In genomic region chr11:94793002-94793401, GRCh38 we compare ENCODE assay signal across 15 cellular contexts. TPM values are rescaled to one million over a fixed set of nuclear protein-coding genes. Genes with fewer than 3 reads are reported as not detected.
DNase-seq lines count a peak whose midpoint lies in the region; ATAC-seq and TF ChIP-seq lines count a peak whose summit lies in the region.
"Had no signal": no experiment of that assay in that cellular context is flagged by ENCODE, and none has a peak within 500 bp of the region (broad histone marks: within the 10 kb centered on the region; RNA-seq: fewer than 3 reads in every experiment).

No MANE protein-coding gene starts in this region.

- intact Hi-C loops in mucosa of descending colon (cut with DNase I, micrococcal nuclease), result no loop called here

- H3K4me1 Mint-ChIP-seq in progenitor cell of endocrine pancreas (ENCODE audit: low read depth), result peaks cover 21% of the 10 kb centered on the region

- H3K4me3 Mint-ChIP-seq in progenitor cell of endocrine pancreas (ENCODE audit: low read depth), result no peak overlapping the region

- peaks cover 4% of the 10 kb centered on the region for H3K9me3 Mint-ChIP-seq in progenitor cell of endocrine pancreas (ENCODE audit: low read depth)

- no peaks in the 10 kb centered on the region for H3K27me3 Mint-ChIP-seq in progenitor cell of endocrine pancreas

- TF ChIP-seq CTCF in AG10803 (conservative IDR thresholded peaks at IDR 0.05; ENCODE audit: low read length) (no peak), progenitor cell of endocrine pancreas (IDR thresholded peaks at IDR 0.05; ENCODE audit: unreplicated experiment) (no peak), GM20000 (IDR thresholded peaks at IDR 0.05; ENCODE audit: extremely low read depth, missing control alignments) (no peak), mucosa of descending colon (IDR thresholded peaks at IDR 0.05) (no peak)

- ATAC-seq in mucosa of descending colon (no peak), GM19395 (IDR thresholded peaks at IDR 0.05; ENCODE audit: unreplicated experiment) (no peak)

- peaks cover 5% of the 10 kb centered on the region for H3K4me1 ChIP-seq in mucosa of descending colon (ENCODE audit: low read depth)

- H3K36me3 ChIP-seq in mucosa of descending colon (ENCODE audit: low read depth), result no peaks in the 10 kb centered on the region
- H3K36me3 ChIP-seq: cardiac muscle cell had no signal

- H3K9me3 ChIP-seq in mucosa of descending colon, result no peaks in the 10 kb centered on the region

- no peaks in the 10 kb centered on the region for H3K36me3 Mint-ChIP-seq in progenitor cell of endocrine pancreas (ENCODE audit: insufficient read depth)

- DNase-seq in AG10803 (ENCODE audit: low read depth) (peak; percentile 52), M059J (ENCODE audit: low read depth) (peak; percentile 11), fibroblast of peridontal ligament (ENCODE audit: extremely low read depth) (peak; percentile 65), progenitor cell of endocrine pancreas (ENCODE audit: low spot score, unreplicated experiment) (no peak), NCI-H748 treated with DMSO at 0.1 percent for 48 hours (lab: John Stamatoyannopoulos, UW) (no peak), GM20000 (ENCODE audit: low spot score) (no peak), mucosa of descending colon (no peak)
- DNase-seq: DND-41, MV-4-11, NCI-H2107, nucleus accumbens had no signal

- peak overlapping the region; percentile 47 for H3K27ac Mint-ChIP-seq in progenitor cell of endocrine pancreas

- H3K4me3 ChIP-seq in AG10803 (ENCODE audit: low read length) (no peak overlapping the region), mucosa of descending colon (no peak overlapping the region)
- H3K4me3 ChIP-seq: cardiac muscle cell, lung, SK-N-MC had no signal

RNA-seq across cellular contexts. Expression of gene AMOTL1, which starts 24.8 kb away (rescaled TPM):
- total RNA-seq in M059J (2014; rRNA removed; shearing (Covaris generic)), result 12.7 and 18.9 TPM in 2 replicates
- 44.8 and 45.8 TPM in 2 replicates for total RNA-seq in progenitor cell of endocrine pancreas
- total RNA-seq in mucosa of descending colon, result 10 to 100 TPM in 2 of 3 donors, 1 to 10 TPM in 1; 6.5 to 94.7 (median 11.3) TPM

Comparison
In these comparisons a context has a peak if more than half of its experiments do, and no peak if none do; other contexts are left out.
1. DNase-seq: peak in AG10803 (single experiment), M059J (single experiment) and fibroblast of peridontal ligament (single experiment); none in progenitor cell of endocrine pancreas (single experiment), NCI-H748 treated with DMSO at 0.1 percent for 48 hours (single experiment), GM20000 (single experiment) and mucosa of descending colon (0 of 3).